19 cellular contexts compared by ENCODE assay signal in genomic region chr12:123907021-123907420, GRCh38.
DNase-seq lines count a peak whose midpoint lies in the region; FAIRE-seq and TF ChIP-seq lines count a peak whose summit lies in the region.
"Had no signal": no experiment of that assay in that cellular context is flagged by ENCODE, and none has a peak within 500 bp of the region (broad histone marks: within the 10 kb centered on the region; RNA-seq: fewer than 3 reads in every experiment).

No MANE protein-coding gene starts in this region.

- H3K9me3 ChIP-seq in mammary epithelial cell (replicated peaks; ENCODE audit: insufficient read depth, low read length) (no peaks in the 10 kb centered on the region), breast epithelium (no peaks in the 10 kb centered on the region), vagina (no peaks in the 10 kb centered on the region), SK-N-SH (no peaks in the 10 kb centered on the region)
- H3K9me3 ChIP-seq: BE2C had no signal

- H3K4me1 ChIP-seq in mammary epithelial cell (ENCODE audit: insufficient read depth, low read length) (peaks cover 11% of the 10 kb centered on the region), breast epithelium (no peaks in the 10 kb centered on the region), vagina (peaks cover 14% of the 10 kb centered on the region), SK-N-SH (ENCODE audit: control insufficient read depth in 1 of 2, insufficient read depth in 2 of 2, low read depth in 1 of 2, low read length in 1 of 2) (peaks cover 0 to 6% of the 10 kb centered on the region in 2 experiments; a peak in 1 of 4 replicates)

- peaks cover 8% of the 10 kb centered on the region for H3K36me3 Mint-ChIP-seq in neural crest cell (ENCODE audit: low read depth)

- FAIRE-seq in H54 (lab: Jason Lieb, UNC): no peak
- FAIRE-seq: RCC 7860 had no signal

- H3K27ac ChIP-seq in mammary epithelial cell (ENCODE audit: insufficient read depth, low read depth, low read length): no peak overlapping the region
- peak overlapping the region in 1 of 2 donors; percentile 38 for H3K27ac ChIP-seq in breast epithelium
- H3K27ac ChIP-seq in caudate nucleus (ENCODE audit: low read depth, low read length): peak overlapping the region; percentile 1
- peak overlapping the region; percentile 84 for H3K27ac ChIP-seq in vagina
- no peak overlapping the region for H3K27ac ChIP-seq in SK-N-SH (ENCODE audit: low read depth in 2 of 2, low read length in 1 of 2)
- H3K27ac ChIP-seq: 22Rv1 had no signal

- TF ChIP-seq CTCF in mammary epithelial cell (conservative IDR thresholded peaks at IDR 0.05 in 1 of 2, IDR thresholded peaks at IDR 0.05 in 1 of 2; ENCODE audit: extremely low read depth in 1 of 2, insufficient read depth in 1 of 2, low read depth in 1 of 2, low read length in 2 of 2) (no peak), breast epithelium (IDR thresholded peaks at IDR 0.05) (no peak), neural crest cell (conservative IDR thresholded peaks at IDR 0.05) (no peak), vagina (IDR thresholded peaks at IDR 0.05) (no peak), GM10248 (IDR thresholded peaks at IDR 0.05; ENCODE audit: control extremely low read depth, extremely low read depth, low read depth, missing control alignments) (no peak), SK-N-SH (IDR thresholded peaks at IDR 0.05) (no peak)

- no peak for TF ChIP-seq EP300 in SK-N-SH (IDR thresholded peaks at IDR 0.05; ENCODE audit: borderline replicate concordance in 1 of 2, low read depth in 1 of 2, low read length in 1 of 2)

- H3K79me2 ChIP-seq in mammary epithelial cell (ENCODE audit: insufficient read depth, low read length): no peaks in the 10 kb centered on the region
- no peaks in the 10 kb centered on the region for H3K79me2 ChIP-seq in SK-N-SH (ENCODE audit: insufficient read depth)

- H2AFZ ChIP-seq in mammary epithelial cell (ENCODE audit: low read depth, low read length) (peak overlapping the region; percentile 86), SK-N-SH (ENCODE audit: low read depth) (no peak overlapping the region)

- BruUV-seq in mammary epithelial cell (replicated peaks; lab: Mats Ljungman, UMichigan): no TSS peak

- H3K27ac Mint-ChIP-seq in neural crest cell (ENCODE audit: unreplicated experiment): peak overlapping the region; percentile 92
- H3K27ac Mint-ChIP-seq: CD4-positive, alpha-beta T cell had no signal

- DNase-seq in mammary epithelial cell (no peak), breast epithelium (ENCODE audit: low spot score in 2 of 2) (no peak), caudate nucleus (lab: John Stamatoyannopoulos, UW) (no peak), neural crest cell (ENCODE audit: low read depth, low spot score) (no peak), vagina (ENCODE audit: extremely low spot score in 2 of 2) (no peak), GM10248 (ENCODE audit: extremely low spot score) (no peak), SK-N-SH (no peak), H54 (ENCODE audit: insufficient read length, low spot score) (no peak)
- DNase-seq: Calu3; CD4-positive, alpha-beta T cell; KG1; NCI-H1417 treated with DMSO at 0.1 percent for 48 hours; NCI-H2029 treated with DMSO at 0.1 percent for 48 hours; NCI-H2171 treated with DMSO at 0.1 percent for 48 hours; NCI-H510A treated with DMSO at 0.1 percent for 48 hours; SHP77 had no signal

- TF ChIP-seq POLR2A in breast epithelium (IDR thresholded peaks at IDR 0.05): no peak
- TF ChIP-seq POLR2A in vagina (IDR thresholded peaks at IDR 0.05): no peak
- no peak for TF ChIP-seq POLR2A in H54 (IDR thresholded peaks at IDR 0.05; ENCODE audit: low read depth, low read length)

- H3K9me2 ChIP-seq in SK-N-SH: no peaks in the 10 kb centered on the region

- H4K20me1 ChIP-seq in mammary epithelial cell (ENCODE audit: insufficient read depth, low read length): no peaks in the 10 kb centered on the region
- H4K20me1 ChIP-seq in SK-N-SH (ENCODE audit: insufficient read depth): no peaks in the 10 kb centered on the region

- CTCF ChIA-PET in mammary epithelial cell (lab: Charles Lee; ENCODE audit: low non-redundant PET): no interaction called here
- CTCF ChIA-PET in GM10248 (lab: Yijun Ruan, JAX): no interaction called here
- CTCF ChIA-PET in SK-N-SH (lab: Yijun Ruan, JAX): no interaction called here

- in situ Hi-C loops in mammary epithelial cell (cut with MboI; ENCODE audit: low sequenced_read_pairs in 2 of 2): no loop called here

- H3K4me2 ChIP-seq in mammary epithelial cell (ENCODE audit: insufficient read depth, low read depth, low read length) (peak overlapping the region; percentile 69), SK-N-SH (no peak overlapping the region)

- H3K9me3 Mint-ChIP-seq in neural crest cell: no peaks in the 10 kb centered on the region
- H3K9me3 Mint-ChIP-seq: CD4-positive, alpha-beta T cell had no signal

- POLR2A ChIA-PET in GM10248 (lab: Yijun Ruan, JAX): no interaction called here
- POLR2A ChIA-PET in SK-N-SH (lab: Yijun Ruan, JAX): no interaction called here

- intact Hi-C loops in mammary epithelial cell (cut with micrococcal nuclease): no loop called here
- intact Hi-C loops in breast epithelium (cut with DNase I; ENCODE audit: low total_unique reads): loop anchor here (10.0 kb wide), 1 partner anchor 118 kb away; no protein-coding TSS in a partner anchor
- intact Hi-C loops in vagina (cut with DNase I): no loop called here

- peaks cover 4% of the 10 kb centered on the region for H3F3A ChIP-seq in SK-N-SH (replicated peaks; ENCODE audit: insufficient read depth)

- H3K36me3 ChIP-seq in mammary epithelial cell (ENCODE audit: insufficient read depth, low read length) (no peaks in the 10 kb centered on the region), breast epithelium (no peaks in the 10 kb centered on the region), vagina (no peaks in the 10 kb centered on the region), SK-N-SH (replicated peaks in 1 of 2; ENCODE audit: control insufficient read depth in 1 of 2, insufficient read depth in 2 of 2, low read length in 1 of 2) (no peaks in the 10 kb centered on the region)
- H3K36me3 ChIP-seq: BE2C had no signal

- peak overlapping the region; percentile 68 for H3K4me3 Mint-ChIP-seq in neural crest cell
- H3K4me3 Mint-ChIP-seq: CD4-positive, alpha-beta T cell had no signal

- H3K27me3 Mint-ChIP-seq in neural crest cell (ENCODE audit: low read depth): peaks cover 18% of the 10 kb centered on the region
- H3K27me3 Mint-ChIP-seq: CD4-positive, alpha-beta T cell had no signal

- H3K4me3 ChIP-seq in mammary epithelial cell (replicated peaks in 1 of 3; ENCODE audit: insufficient read depth in 1 of 3, low read depth in 2 of 3, low read length in 3 of 3) (no peak overlapping the region), breast epithelium (no peak overlapping the region), vagina (no peak overlapping the region), SK-N-SH (ENCODE audit: low read depth in 2 of 2, low read length in 1 of 2) (no peak overlapping the region)

- TF ChIP-seq RAD21 in SK-N-SH (IDR thresholded peaks at IDR 0.05; ENCODE audit: low read length): no peak

- dilution Hi-C loops in mammary epithelial cell (cut with HindIII; ENCODE audit: low sequenced_read_pairs): no loop called here

- no peaks in the 10 kb centered on the region for H3K27me3 ChIP-seq in mammary epithelial cell (ENCODE audit: insufficient read depth, low read length)
- no peaks in the 10 kb centered on the region for H3K27me3 ChIP-seq in breast epithelium
- no peaks in the 10 kb centered on the region for H3K27me3 ChIP-seq in vagina
- H3K27me3 ChIP-seq in SK-N-SH (ENCODE audit: insufficient read depth): no peaks in the 10 kb centered on the region
- H3K27me3 ChIP-seq: BE2C had no signal

- 93% methylated on average over 3 of the region's 4 CpGs for WGBS in mammary epithelial cell (ENCODE audit: low coverage, missing lambda C conversion rate)
- 83% methylated on average over 4 of the region's 4 CpGs for WGBS in SK-N-SH (ENCODE audit: low lambda C conversion rate)

- peaks cover 36% of the 10 kb centered on the region for H3K4me1 Mint-ChIP-seq in neural crest cell

- H3K9ac ChIP-seq in mammary epithelial cell (ENCODE audit: insufficient read depth, low read length): no peak overlapping the region
- no peak overlapping the region for H3K9ac ChIP-seq in SK-N-SH

TF ChIP-seq in SK-N-SH, 30 proteins besides CTCF, POLR2A, EP300 and RAD21 (continues in another document):
- no peak for TF ChIP-seq TAF1 (IDR thresholded peaks at IDR 0.05; ENCODE audit: borderline replicate concordance, low read depth, low read length)
- no peak for TF ChIP-seq MAX (IDR thresholded peaks at IDR 0.05; ENCODE audit: low read depth)
- no peak for TF ChIP-seq POLR2AphosphoS5 (IDR thresholded peaks at IDR 0.05; ENCODE audit: low read depth, low read length)
- TF ChIP-seq NRF1 (IDR thresholded peaks at IDR 0.05; ENCODE audit: low read depth, low read length): no peak
- no peak for TF ChIP-seq PBX3 (IDR thresholded peaks at IDR 0.05)
- no peak for TF ChIP-seq CHD2 (IDR thresholded peaks at IDR 0.05; ENCODE audit: low read length, partially characterized antibody)
- no peak for TF ChIP-seq MXI1 (IDR thresholded peaks at IDR 0.05; ENCODE audit: low read depth, low read length)
- no peak for TF ChIP-seq TCF12 (IDR thresholded peaks at IDR 0.05)
- TF ChIP-seq FOXJ3 (CRISPR knock-in tag; IDR thresholded peaks at IDR 0.05): no peak
- no peak for TF ChIP-seq IRF3 (IDR thresholded peaks at IDR 0.05; ENCODE audit: low read depth, low read length)
- TF ChIP-seq RFX5 (IDR thresholded peaks at IDR 0.05; ENCODE audit: low read length): no peak
- TF ChIP-seq JUND (IDR thresholded peaks at IDR 0.05): no peak

Comparison
In these comparisons a context has a peak if more than half of its experiments do, and no peak if none do; other contexts are left out.
1. H3K27ac ChIP-seq: peak in caudate nucleus (single experiment) and vagina (single experiment); none in mammary epithelial cell (single experiment) and SK-N-SH (0 of 2).